Comparison of ENCODE assay signal across 8 cellular contexts in genomic region chr17:49227436-49228261, GRCh38. TPM values are rescaled to one million over a fixed set of nuclear protein-coding genes. Genes with fewer than 3 reads are reported as not detected.
DNase-seq lines count a peak whose midpoint lies in the region; ATAC-seq and TF ChIP-seq lines count a peak whose summit lies in the region.

No MANE protein-coding gene starts in this region.

- no peak for TF ChIP-seq POLR2A in NB4 (IDR thresholded peaks at IDR 0.05; ENCODE audit: extremely low read depth, insufficient read length)

- DNase-seq in GM06990 (ENCODE audit: extremely low read depth, insufficient read length): no peak
- peak; percentile 79 for DNase-seq in NB4 (ENCODE audit: low read depth)
- peak; percentile 38 to 85 (median 72) for DNase-seq in T-cell
- DNase-seq in activated naive CD8-positive, alpha-beta T cell treated with anti-CD3 and anti-CD28 coated beads, Interleukin-2, amount 50 U/mL, for 24 hours: peak; percentile 82
- DNase-seq in heart right ventricle: peak; percentile 74 to 77
- DNase-seq in retinal pigment epithelial cell (ENCODE audit: low read depth): no peak

- ATAC-seq in T-cell (replicated peaks in 1 of 4): peak; percentile 31 to 36 (median 32)
- ATAC-seq in activated naive CD8-positive, alpha-beta T cell treated with anti-CD3 and anti-CD28 coated beads, Interleukin-2, amount 50 U/mL, for 24 hours: peak; percentile 47
- peak; percentile 24 to 51 (median 46) for ATAC-seq in heart right ventricle
- ATAC-seq in HG02623 (IDR thresholded peaks at IDR 0.05; ENCODE audit: unreplicated experiment): no peak
- no peak for ATAC-seq in GM21576 (IDR thresholded peaks at IDR 0.05; ENCODE audit: unreplicated experiment)

- H3K4me1 Mint-ChIP-seq in T-cell: peaks cover 30 to 40% (median 37%) of the 10 kb centered on the region in 3 donors
- peaks cover 35% of the 10 kb centered on the region for H3K4me1 Mint-ChIP-seq in activated naive CD8-positive, alpha-beta T cell treated with anti-CD3 and anti-CD28 coated beads, Interleukin-2, amount 50 U/mL, for 24 hours

- H3K4me3 ChIP-seq in GM06990 (replicated peaks; ENCODE audit: low read depth, low read length) (no peak overlapping the region), NB4 (ENCODE audit: low read depth, low read length) (no peak overlapping the region), heart right ventricle (no peak overlapping the region), retinal pigment epithelial cell (ENCODE audit: low read length) (no peak overlapping the region)

- WGBS in heart right ventricle, 2 donors: 22 to 27% methylated on average over 5 of the region's 5 CpGs

- H3K27me3 ChIP-seq in GM06990 (replicated peaks; ENCODE audit: control insufficient read depth, insufficient read depth, low read length) (no peaks in the 10 kb centered on the region; the same call in 1 of the 2 replicates), heart right ventricle (peaks cover 0 to 60% (median 35%) of the 10 kb centered on the region in 7 donors)

- peaks cover 0 to 22% of the 10 kb centered on the region in 2 donors for H3K27me3 Mint-ChIP-seq in T-cell
- peaks cover 37% of the 10 kb centered on the region for H3K27me3 Mint-ChIP-seq in activated naive CD8-positive, alpha-beta T cell treated with anti-CD3 and anti-CD28 coated beads, Interleukin-2, amount 50 U/mL, for 24 hours

- H3K4me3 Mint-ChIP-seq in T-cell: no peak overlapping the region
- no peak overlapping the region for H3K4me3 Mint-ChIP-seq in activated naive CD8-positive, alpha-beta T cell treated with anti-CD3 and anti-CD28 coated beads, Interleukin-2, amount 50 U/mL, for 24 hours

- intact Hi-C loops in heart right ventricle (cut with DNase I): loop anchor here in 9 of 10 donors (2.0 to 10.0 kb wide), 9 partner anchors 35 to 167 kb away; no protein-coding TSS in a partner anchor

- H3K36me3 ChIP-seq in GM06990 (ENCODE audit: control insufficient read depth, insufficient read depth, low read length): peaks cover 7% of the 10 kb centered on the region
- peaks cover 0 to 4% (median 0%) of the 10 kb centered on the region in 9 donors for H3K36me3 ChIP-seq in heart right ventricle

- POLR2A ChIA-PET in T-cell (lab: Charles Lee): no interaction called here

- no peak overlapping the region for H3K27ac ChIP-seq in heart right ventricle

- H3K36me3 Mint-ChIP-seq in T-cell: peaks cover 4% of the 10 kb centered on the region
- H3K36me3 Mint-ChIP-seq in activated naive CD8-positive, alpha-beta T cell treated with anti-CD3 and anti-CD28 coated beads, Interleukin-2, amount 50 U/mL, for 24 hours (ENCODE audit: low read depth): peaks cover 2% of the 10 kb centered on the region

- CTCF ChIA-PET in T-cell (lab: Charles Lee): interaction anchor here (0.7 to 3.0 kb wide), 12 partner anchors 13 to 801 kb away, joined by 3 to 21 read pairs (median 5); no protein-coding TSS in a partner anchor

- H3K9me3 Mint-ChIP-seq in T-cell: no peaks in the 10 kb centered on the region
- H3K9me3 Mint-ChIP-seq in activated naive CD8-positive, alpha-beta T cell treated with anti-CD3 and anti-CD28 coated beads, Interleukin-2, amount 50 U/mL, for 24 hours: no peaks in the 10 kb centered on the region

- no peak overlapping the region for H3K27ac Mint-ChIP-seq in T-cell
- H3K27ac Mint-ChIP-seq in activated naive CD8-positive, alpha-beta T cell treated with anti-CD3 and anti-CD28 coated beads, Interleukin-2, amount 50 U/mL, for 24 hours: no peak overlapping the region

- no peaks in the 10 kb centered on the region for H3K9me3 ChIP-seq in heart right ventricle

- TF ChIP-seq CTCF in GM06990 (IDR thresholded peaks at IDR 0.05; ENCODE audit: insufficient read depth, low read length, poor library complexity, severe bottlenecking) (peak; percentile 82), NB4 (IDR thresholded peaks at IDR 0.05; ENCODE audit: low read depth, low read length) (peak; percentile 87), heart right ventricle (IDR thresholded peaks at IDR 0.05) (peak; percentile 76 to 91 (median 84)), retinal pigment epithelial cell (conservative IDR thresholded peaks at IDR 0.05; ENCODE audit: low read depth, low read length) (peak; percentile 89)

- peaks cover 2 to 55% (median 36%) of the 10 kb centered on the region in 9 donors for H3K4me1 ChIP-seq in heart right ventricle

RNA-seq across cellular contexts. Expression of gene PHOSPHO1, which starts 2.9 kb away (rescaled TPM):
- total RNA-seq in T-cell (under 1 TPM in 1 of 5 donors, not detected in 4; 0.13 TPM), heart right ventricle (1 to 10 TPM in 4 of 10 donors, under 1 TPM in 6; 0.14 to 1.9 (median 0.49) TPM)
- polyA plus RNA-seq in heart right ventricle: 1 to 10 TPM in 1 of 2 donors, under 1 TPM in 1; 0.52 to 1.1 TPM

RNA-seq across cellular contexts. Expression of gene ABI3, which starts 17.1 kb away (rescaled TPM):
- total RNA-seq in T-cell (10 to 100 TPM; 10.4 to 21.7 (median 18.3) TPM), heart right ventricle (10 to 100 TPM in 1 of 10 donors, 1 to 10 TPM in 9; 2.3 to 10.8 (median 4.8) TPM)
- polyA plus RNA-seq in heart right ventricle: 10 to 100 TPM in 1 of 2 donors, 1 to 10 TPM in 1; 6.2 to 10.3 TPM

RNA-seq across cellular contexts. Expression of gene GNGT2, which starts 17.3 kb away (rescaled TPM):
- total RNA-seq in T-cell: 1 to 10 TPM; 4.5 to 6.3 (median 5.0) TPM
- 1 to 10 TPM in 5 of 10 donors, under 1 TPM in 4, not detected in 1; 0.32 to 2.6 (median 1.3) TPM for total RNA-seq in heart right ventricle
- polyA plus RNA-seq in heart right ventricle: 1 to 10 TPM; 2.7 to 4.6 TPM

Comparison
In these comparisons a context has a peak if more than half of its experiments do, and no peak if none do; other contexts are left out.
1. DNase-seq: peak in NB4 (single experiment), T-cell (34 of 34), activated naive CD8-positive, alpha-beta T cell treated with anti-CD3 and anti-CD28 coated beads, Interleukin-2, amount 50 U/mL, for 24 hours (single experiment) and heart right ventricle (2 of 2); none in GM06990 (single experiment) and retinal pigment epithelial cell (single experiment).
2. ATAC-seq: peak in T-cell (4 of 4), activated naive CD8-positive, alpha-beta T cell treated with anti-CD3 and anti-CD28 coated beads, Interleukin-2, amount 50 U/mL, for 24 hours (single experiment) and heart right ventricle (8 of 8); none in HG02623 (single experiment) and GM21576 (single experiment).
3. Peak in every context shown above with its lines, with median percentiles within 50 percentile points of each other: CTCF ChIP-seq.